Comparison of ENCODE assay signal across 1 cellular context in genomic region chr11:19953909-19954308, GRCh38.
TF ChIP-seq lines count a peak whose summit lies in the region.

No MANE protein-coding gene starts in this region.

TF ChIP-seq in HepG2, 621 proteins besides CTCF, POLR2A, EP300 and RAD21 (continued from another document and continues in another):
- TF ChIP-seq DMTF1 (CRISPR knock-in tag; IDR thresholded peaks at IDR 0.05) (no peak), JUND (CRISPR knock-in tag; IDR thresholded peaks at IDR 0.05) (peak; percentile 59; the same call in 1 of the 2 replicates), MATR3 (CRISPR knock-in tag; IDR thresholded peaks at IDR 0.05) (no peak), BRCA1 (CRISPR knock-in tag; IDR thresholded peaks at IDR 0.05) (no peak), NFRKB (IDR thresholded peaks at IDR 0.05) (no peak), NFE2 (CRISPR knock-in tag; IDR thresholded peaks at IDR 0.05) (no peak), SMARCC2 (IDR thresholded peaks at IDR 0.05) (no peak), CREM (IDR thresholded peaks at IDR 0.05) (peak; percentile 58; the same call in 1 of the 2 replicates), CREM (CRISPR knock-in tag; IDR thresholded peaks at IDR 0.05) (no peak), KLF15 (CRISPR knock-in tag; IDR thresholded peaks at IDR 0.05; ENCODE audit: borderline replicate concordance) (no peak), ZFP41 (CRISPR knock-in tag; IDR thresholded peaks at IDR 0.05; ENCODE audit: borderline replicate concordance) (no peak), ZNF280B (CRISPR knock-in tag; IDR thresholded peaks at IDR 0.05; ENCODE audit: borderline replicate concordance) (no peak), NR2F1 (CRISPR knock-in tag; IDR thresholded peaks at IDR 0.05) (no peak), CBX5 (CRISPR knock-in tag; IDR thresholded peaks at IDR 0.05; ENCODE audit: borderline replicate concordance) (peak; percentile 45; the same call in 1 of the 2 replicates), CHD2 (IDR thresholded peaks at IDR 0.05; ENCODE audit: low read depth, low read length) (no peak), SNAPC5 (CRISPR knock-in tag; IDR thresholded peaks at IDR 0.05; ENCODE audit: borderline replicate concordance) (no peak), ZNF639 (CRISPR knock-in tag; conservative IDR thresholded peaks at IDR 0.05) (no peak), XBP1 (CRISPR knock-in tag; IDR thresholded peaks at IDR 0.05) (no peak), PBX3 (CRISPR knock-in tag; IDR thresholded peaks at IDR 0.05; ENCODE audit: borderline replicate concordance) (no peak), EEA1 (CRISPR knock-in tag; IDR thresholded peaks at IDR 0.05; ENCODE audit: borderline replicate concordance) (no peak), ZKSCAN8 (CRISPR knock-in tag; IDR thresholded peaks at IDR 0.05; ENCODE audit: borderline replicate concordance) (peak; percentile 74; the same call in 1 of the 2 replicates), ZNF33A (CRISPR knock-in tag; IDR thresholded peaks at IDR 0.05; ENCODE audit: borderline replicate concordance) (no peak), ZSCAN5A (CRISPR knock-in tag; IDR thresholded peaks at IDR 0.05; ENCODE audit: borderline replicate concordance) (no peak), NR2F2 (IDR thresholded peaks at IDR 0.05; ENCODE audit: borderline replicate concordance, low read depth) (no peak), PHF5A (CRISPR knock-in tag; IDR thresholded peaks at IDR 0.05; ENCODE audit: low read depth, unreplicated experiment) (no peak), EHMT2 (IDR thresholded peaks at IDR 0.05; ENCODE audit: borderline replicate concordance, low read depth, low read length) (no peak), ZFP82 (CRISPR knock-in tag; IDR thresholded peaks at IDR 0.05; ENCODE audit: borderline replicate concordance) (no peak), IKZF4 (CRISPR knock-in tag; IDR thresholded peaks at IDR 0.05; ENCODE audit: borderline replicate concordance, low read depth, not compliant biosample characterization) (no peak), ZNF414 (CRISPR knock-in tag; IDR thresholded peaks at IDR 0.05) (no peak), IRF1 (CRISPR knock-in tag; IDR thresholded peaks at IDR 0.05; ENCODE audit: low read depth) (no peak), ZNF143 (CRISPR knock-in tag; IDR thresholded peaks at IDR 0.05) (no peak), ZNF20 (CRISPR knock-in tag; IDR thresholded peaks at IDR 0.05) (no peak), ZNF720 (CRISPR knock-in tag; IDR thresholded peaks at IDR 0.05) (no peak), POGK (CRISPR knock-in tag; conservative IDR thresholded peaks at IDR 0.05) (no peak), ZNF335 (CRISPR knock-in tag; IDR thresholded peaks at IDR 0.05) (no peak), BCLAF1 (IDR thresholded peaks at IDR 0.05) (no peak), NRL (CRISPR knock-in tag; IDR thresholded peaks at IDR 0.05; ENCODE audit: borderline replicate concordance) (no peak), TGIF2 (CRISPR knock-in tag; IDR thresholded peaks at IDR 0.05) (no peak), ZNF703 (CRISPR knock-in tag; IDR thresholded peaks at IDR 0.05; ENCODE audit: borderline replicate concordance) (no peak), NFKBIZ (CRISPR knock-in tag; IDR thresholded peaks at IDR 0.05) (no peak), ZNF747 (CRISPR knock-in tag; IDR thresholded peaks at IDR 0.05; ENCODE audit: borderline replicate concordance) (no peak), TEAD3 (CRISPR knock-in tag; optimal IDR thresholded peaks at IDR 0.05; ENCODE audit: borderline replicate concordance) (peak; percentile 74), ZNF605 (CRISPR knock-in tag; IDR thresholded peaks at IDR 0.05) (0 out of 2 replicates have a peak, but pooled peaks have one; percentile 36), ZFY (CRISPR knock-in tag; IDR thresholded peaks at IDR 0.05) (no peak), ARID3A (IDR thresholded peaks at IDR 0.05; ENCODE audit: low read depth, low read length) (peak; percentile 84), PHF21A (CRISPR knock-in tag; IDR thresholded peaks at IDR 0.05) (peak; percentile 63), MLXIP (CRISPR knock-in tag; IDR thresholded peaks at IDR 0.05; ENCODE audit: borderline replicate concordance) (no peak)
